Comparison of ENCODE assay signal across 10 cellular contexts in genomic region chr20:46699651-46700359, GRCh38. TPM values are rescaled to one million over a fixed set of nuclear protein-coding genes. Genes with fewer than 3 reads are reported as not detected.
DNase-seq lines count a peak whose midpoint lies in the region; ATAC-seq and TF ChIP-seq lines count a peak whose summit lies in the region.
"Had no signal": no experiment of that assay in that cellular context is flagged by ENCODE, and none has a peak within 500 bp of the region (broad histone marks: within the 10 kb centered on the region; RNA-seq: fewer than 3 reads in every experiment).

No MANE protein-coding gene starts in this region.

- no peak overlapping the region; the same call in 2 of the 3 replicates for H3K4me3 Mint-ChIP-seq in GM23338

- H3K36me3 ChIP-seq in GM23338 (ENCODE audit: insufficient read depth): no peaks in the 10 kb centered on the region
- H3K36me3 ChIP-seq: stomach had no signal

- peak; percentile 84 for ATAC-seq in GM23338
- no peak for ATAC-seq in HG03457 (IDR thresholded peaks at IDR 0.05; ENCODE audit: unreplicated experiment)
- ATAC-seq in GM21381 (IDR thresholded peaks at IDR 0.05; ENCODE audit: unreplicated experiment): no peak
- no peak for ATAC-seq in GM18873 (IDR thresholded peaks at IDR 0.05; ENCODE audit: low FRiP score, unreplicated experiment)

- H3K27me3 Mint-ChIP-seq in GM23338 (ENCODE audit: insufficient read depth, low read depth, poor library complexity): no peaks in the 10 kb centered on the region

- H3K4me1 Mint-ChIP-seq in GM23338: peaks cover 22% of the 10 kb centered on the region

- no peaks in the 10 kb centered on the region; the same call in 2 of the 3 replicates for H3K36me3 Mint-ChIP-seq in GM23338 (ENCODE audit: low read depth)

- no peak overlapping the region for H3K4me3 ChIP-seq in GM23338
- H3K4me3 ChIP-seq: stomach had no signal

- DNase-seq in ACHN (peak; percentile 14), GM23338 (ENCODE audit: low spot score) (peak; percentile 82), SHP77 treated with DMSO at 0.1 percent for 48 hours (lab: John Stamatoyannopoulos, UW) (peak; percentile 5), fibroblast of peridontal ligament (ENCODE audit: extremely low read depth) (peak; percentile 55), GM20000 (ENCODE audit: low spot score) (no peak)
- DNase-seq: activated gamma-delta T cell treated with Interleukin-2 at 50 U/mL for 16 hours, stomach had no signal

- no peaks in the 10 kb centered on the region for H4K20me1 ChIP-seq in GM23338 (replicated peaks; ENCODE audit: insufficient read depth)

- no peaks in the 10 kb centered on the region for H3F3A ChIP-seq in GM23338 (replicated peaks; ENCODE audit: low read depth)

- no peaks in the 10 kb centered on the region for H3K27me3 ChIP-seq in GM23338 (ENCODE audit: insufficient read depth)

- no peaks in the 10 kb centered on the region for H3K9me2 ChIP-seq in GM23338 (ENCODE audit: insufficient read depth)

- H3K4me2 ChIP-seq in GM23338: no peak overlapping the region

- H3K9me3 Mint-ChIP-seq in GM23338: peaks cover 6% of the 10 kb centered on the region

- no peaks in the 10 kb centered on the region for H3K79me2 ChIP-seq in GM23338 (replicated peaks; ENCODE audit: insufficient read depth)

- TF ChIP-seq CTCF in GM23338 (conservative IDR thresholded peaks at IDR 0.05; ENCODE audit: low read depth in 2 of 2) (peak; percentile 89 to 94), GM20000 (IDR thresholded peaks at IDR 0.05; ENCODE audit: extremely low read depth, missing control alignments) (no peak)

- in situ Hi-C loops in ACHN (cut with HindIII; ENCODE audit: low pct_ligation_motif_present, low pct_unique_long_range_greater_than_20kb, low sequenced_read_pairs): no loop called here

- no peak overlapping the region for H3K27ac Mint-ChIP-seq in GM23338

- no peak overlapping the region for H3K27ac ChIP-seq in GM23338 (ENCODE audit: low read depth)
- H3K27ac ChIP-seq: stomach had no signal

- no peak overlapping the region for H2AFZ ChIP-seq in GM23338

- peaks cover 15% of the 10 kb centered on the region for H3K4me1 ChIP-seq in GM23338 (ENCODE audit: insufficient read depth)
- H3K4me1 ChIP-seq: stomach had no signal

TF ChIP-seq in GM23338, 12 proteins besides CTCF, POLR2A, EP300 and RAD21 (continues in another document):
- TF ChIP-seq EZH2 (IDR thresholded peaks at IDR 0.05; ENCODE audit: low read depth, unreplicated experiment) (no peak), ZNF114 (CRISPR knock-in tag; IDR thresholded peaks at IDR 0.05) (no peak), ZNF331 (CRISPR knock-in tag; IDR thresholded peaks at IDR 0.05; ENCODE audit: low read depth) (no peak), REST (IDR thresholded peaks at IDR 0.05; ENCODE audit: unreplicated experiment) (no peak), STAT1 (IDR thresholded peaks at IDR 0.05; ENCODE audit: unreplicated experiment) (no peak), JUNB (IDR thresholded peaks at IDR 0.05; ENCODE audit: unreplicated experiment) (no peak), EZH2phosphoT487 (IDR thresholded peaks at IDR 0.05; ENCODE audit: unreplicated experiment) (no peak), NANOG (IDR thresholded peaks at IDR 0.05; ENCODE audit: borderline replicate concordance) (no peak)
- TF ChIP-seq, protein P1, sequence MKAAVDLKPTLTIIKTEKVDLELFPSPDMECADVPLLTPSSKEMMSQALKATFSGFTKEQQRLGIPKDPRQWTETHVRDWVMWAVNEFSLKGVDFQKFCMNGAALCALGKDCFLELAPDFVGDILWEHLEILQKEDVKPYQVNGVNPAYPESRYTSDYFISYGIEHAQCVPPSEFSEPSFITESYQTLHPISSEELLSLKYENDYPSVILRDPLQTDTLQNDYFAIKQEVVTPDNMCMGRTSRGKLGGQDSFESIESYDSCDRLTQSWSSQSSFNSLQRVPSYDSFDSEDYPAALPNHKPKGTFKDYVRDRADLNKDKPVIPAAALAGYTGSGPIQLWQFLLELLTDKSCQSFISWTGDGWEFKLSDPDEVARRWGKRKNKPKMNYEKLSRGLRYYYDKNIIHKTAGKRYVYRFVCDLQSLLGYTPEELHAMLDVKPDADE (IDR thresholded peaks at IDR 0.05): no peak

RNA-seq across cellular contexts. Expression of gene SLC2A10, which starts 9.6 kb away (rescaled TPM):
- total RNA-seq in GM23338 (2014; rRNA removed; shearing (Covaris generic)): 7.9 and 14.6 TPM in 2 replicates
- polyA plus RNA-seq in GM23338 (2016; fragmentation: Nextera tagmentation; extraction: Ambion mirVana): 4.3 and 4.9 TPM in 2 replicates

RNA-seq across cellular contexts. Expression of gene TP53RK, which starts 10.6 kb away (rescaled TPM):
- total RNA-seq in GM23338 (2014; rRNA removed; shearing (Covaris generic)): 24.3 and 26.0 TPM in 2 replicates
- 23.1 and 24.2 TPM in 2 replicates for polyA plus RNA-seq in GM23338 (2016; fragmentation: Nextera tagmentation; extraction: Ambion mirVana)

RNA-seq across cellular contexts. Expression of gene SLC13A3, which starts 48.5 kb away (rescaled TPM):
- total RNA-seq in GM23338 (2014; rRNA removed; shearing (Covaris generic)): 8.6 and 9.3 TPM in 2 replicates
- 7.2 and 9.1 TPM in 2 replicates for polyA plus RNA-seq in GM23338 (2016; fragmentation: Nextera tagmentation; extraction: Ambion mirVana)
